ENCODE assay signal across 8 cellular contexts in the genomic region with DNA sequence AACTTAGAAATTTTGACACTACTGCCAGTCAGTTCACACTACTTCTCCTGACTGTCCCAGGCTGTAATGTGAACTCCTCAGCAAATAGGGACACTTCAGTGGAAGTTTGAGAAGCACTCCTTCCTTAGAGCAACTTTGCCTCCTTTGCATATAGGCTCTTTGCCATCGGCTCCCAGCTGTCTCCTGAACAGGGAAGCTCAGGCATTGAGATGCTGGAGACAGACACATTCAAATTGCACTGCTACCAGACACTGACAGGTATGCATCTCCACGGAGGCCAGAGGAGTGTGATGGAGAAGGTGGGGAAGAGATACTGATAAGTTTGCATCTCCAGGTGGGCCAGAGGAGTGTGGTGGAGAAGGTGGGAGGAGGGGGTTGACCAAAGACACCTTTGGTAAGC. TPM values are rescaled to one million over a fixed set of nuclear protein-coding genes. Genes with fewer than 3 reads are reported as not detected.
DNase-seq lines count a peak whose midpoint lies in the region; ATAC-seq and TF ChIP-seq lines count a peak whose summit lies in the region.

No MANE protein-coding gene starts in this region.

- H4K20me1 ChIP-seq in BLaER1 treated with 17β-estradiol and CSF1 and Interleukin-3, amounts not matched to agents 10 nM and 100 nM: peaks cover 20 to 83% (median 53%) of the 10 kb centered on the region in 11 experiments; a peak in 20 of 22 replicates
- H4K20me1 ChIP-seq in KMS-11 (ENCODE audit: insufficient read depth) (no peaks in the 10 kb centered on the region), neural cell (ENCODE audit: insufficient read depth) (no peaks in the 10 kb centered on the region)

- no peak for DNase-seq in coronary artery (ENCODE audit: low spot score)
- no peak for DNase-seq in DMS53 treated with DMSO at 0.1 percent for 48 hours (lab: John Stamatoyannopoulos, UW; ENCODE audit: unreplicated experiment)

- H3K79me2 ChIP-seq in KMS-11 (ENCODE audit: insufficient read depth, low read depth): peaks cover 69% of the 10 kb centered on the region
- H3K79me2 ChIP-seq in neural cell (replicated peaks; ENCODE audit: insufficient read depth, low read length): peaks cover 49% of the 10 kb centered on the region

- peak overlapping the region; percentile 66 to 96 (median 87) for H3K4me2 ChIP-seq in BLaER1 treated with 17β-estradiol and CSF1 and Interleukin-3, amounts not matched to agents 10 nM and 100 nM
- peak overlapping the region; percentile 68 for H3K4me2 ChIP-seq in KMS-11
- H3K4me2 ChIP-seq in neural cell (ENCODE audit: low read length): peak overlapping the region; percentile 92

- peak overlapping the region; percentile 80 to 98 (median 95); a peak in 19 of 20 replicates for H3K4me3 ChIP-seq in BLaER1 treated with 17β-estradiol and CSF1 and Interleukin-3, amounts not matched to agents 10 nM and 100 nM
- H3K4me3 ChIP-seq in KMS-11 (IDR thresholded peaks at IDR 0.05; ENCODE audit: insufficient read depth, low read depth, low read length) (no peak overlapping the region), coronary artery (peak overlapping the region; percentile 90), neural cell (ENCODE audit: low read length) (peak overlapping the region; percentile 75)

- H3K4me1 ChIP-seq in BLaER1 treated with 17β-estradiol and CSF1 and Interleukin-3, amounts not matched to agents 10 nM and 100 nM: peaks cover 48 to 68% (median 53%) of the 10 kb centered on the region in 10 experiments
- H3K4me1 ChIP-seq in KMS-11 (ENCODE audit: low read depth, poor library complexity, severe bottlenecking): peaks cover 58% of the 10 kb centered on the region

- no peak for TF ChIP-seq EP300 in neural cell (conservative IDR thresholded peaks at IDR 0.05; ENCODE audit: poor library complexity, severe bottlenecking)

- peak overlapping the region; percentile 89 to 99 (median 95); a peak in 21 of 22 replicates for H3K9ac ChIP-seq in BLaER1 treated with 17β-estradiol and CSF1 and Interleukin-3, amounts not matched to agents 10 nM and 100 nM
- peak overlapping the region; percentile 89; the same call in 1 of the 2 replicates for H3K9ac ChIP-seq in KMS-11
- peak overlapping the region; percentile 2 for H3K9ac ChIP-seq in neural cell (ENCODE audit: low read length)

- no peaks in the 10 kb centered on the region for H3F3A ChIP-seq in neural cell (ENCODE audit: insufficient read depth, low read length, poor library complexity, severe bottlenecking)

- peaks cover 55 to 78% (median 76%) of the 10 kb centered on the region in 11 experiments for H3K36me3 ChIP-seq in BLaER1 treated with 17β-estradiol and CSF1 and Interleukin-3, amounts not matched to agents 10 nM and 100 nM
- H3K36me3 ChIP-seq in KMS-11 (ENCODE audit: insufficient read depth) (no peaks in the 10 kb centered on the region; the same call in 1 of the 2 replicates), neural cell (ENCODE audit: insufficient read depth, low read length) (peaks cover 7% of the 10 kb centered on the region)

- ATAC-seq in HG03175 (IDR thresholded peaks at IDR 0.05; ENCODE audit: unreplicated experiment) (no peak), HG03025 (IDR thresholded peaks at IDR 0.05; ENCODE audit: low FRiP score, unreplicated experiment) (no peak), GM19023 (IDR thresholded peaks at IDR 0.05; ENCODE audit: unreplicated experiment) (no peak)

- H2AFZ ChIP-seq in KMS-11 (ENCODE audit: low read depth): no peak overlapping the region
- no peak overlapping the region for H2AFZ ChIP-seq in neural cell (ENCODE audit: low read depth, low read length)

- H3K27me3 ChIP-seq in BLaER1 treated with 17β-estradiol and CSF1 and Interleukin-3, amounts not matched to agents 10 nM and 100 nM: no peaks in the 10 kb centered on the region
- H3K27me3 ChIP-seq in KMS-11 (ENCODE audit: insufficient read depth, low read depth) (no peaks in the 10 kb centered on the region), neural cell (ENCODE audit: insufficient read depth, low read depth, low read length) (no peaks in the 10 kb centered on the region)

- TF ChIP-seq RAD21 in neural cell (conservative IDR thresholded peaks at IDR 0.05): no peak

- no peak overlapping the region for H3K27ac ChIP-seq in BLaER1 treated with 17β-estradiol and CSF1 and Interleukin-3, amounts not matched to agents 10 nM and 100 nM
- H3K27ac ChIP-seq in KMS-11: peak overlapping the region; percentile 78; the same call in 1 of the 2 replicates
- H3K27ac ChIP-seq in coronary artery: no peak overlapping the region
- H3K27ac ChIP-seq in neural cell (ENCODE audit: low read length): no peak overlapping the region

- TF ChIP-seq CTCF in KMS-11 (conservative IDR thresholded peaks at IDR 0.05; ENCODE audit: low read depth, low read length) (no peak), coronary artery (IDR thresholded peaks at IDR 0.05) (no peak), neural cell (IDR thresholded peaks at IDR 0.05; ENCODE audit: poor library complexity, severe bottlenecking) (no peak)

- no peaks in the 10 kb centered on the region for H3K9me3 ChIP-seq in BLaER1 treated with 17β-estradiol and CSF1 and Interleukin-3, amounts not matched to agents 10 nM and 100 nM (replicated peaks in 1 of 11)
- no peaks in the 10 kb centered on the region for H3K9me3 ChIP-seq in neural cell (ENCODE audit: low read length)

- H3K9me2 ChIP-seq in neural cell (ENCODE audit: insufficient read depth, low read length): no peaks in the 10 kb centered on the region

TF ChIP-seq in neural cell, 6 proteins besides CTCF, POLR2A, EP300 and RAD21:
- no peak for TF ChIP-seq MXI1 (conservative IDR thresholded peaks at IDR 0.05; ENCODE audit: poor library complexity, severe bottlenecking)
- TF ChIP-seq TAF1 (IDR thresholded peaks at IDR 0.05; ENCODE audit: low read depth): no peak
- no peak for TF ChIP-seq SMC3 (conservative IDR thresholded peaks at IDR 0.05; ENCODE audit: poor library complexity)
- TF ChIP-seq POLR2AphosphoS5 (IDR thresholded peaks at IDR 0.05): no peak
- TF ChIP-seq, protein P1, sequence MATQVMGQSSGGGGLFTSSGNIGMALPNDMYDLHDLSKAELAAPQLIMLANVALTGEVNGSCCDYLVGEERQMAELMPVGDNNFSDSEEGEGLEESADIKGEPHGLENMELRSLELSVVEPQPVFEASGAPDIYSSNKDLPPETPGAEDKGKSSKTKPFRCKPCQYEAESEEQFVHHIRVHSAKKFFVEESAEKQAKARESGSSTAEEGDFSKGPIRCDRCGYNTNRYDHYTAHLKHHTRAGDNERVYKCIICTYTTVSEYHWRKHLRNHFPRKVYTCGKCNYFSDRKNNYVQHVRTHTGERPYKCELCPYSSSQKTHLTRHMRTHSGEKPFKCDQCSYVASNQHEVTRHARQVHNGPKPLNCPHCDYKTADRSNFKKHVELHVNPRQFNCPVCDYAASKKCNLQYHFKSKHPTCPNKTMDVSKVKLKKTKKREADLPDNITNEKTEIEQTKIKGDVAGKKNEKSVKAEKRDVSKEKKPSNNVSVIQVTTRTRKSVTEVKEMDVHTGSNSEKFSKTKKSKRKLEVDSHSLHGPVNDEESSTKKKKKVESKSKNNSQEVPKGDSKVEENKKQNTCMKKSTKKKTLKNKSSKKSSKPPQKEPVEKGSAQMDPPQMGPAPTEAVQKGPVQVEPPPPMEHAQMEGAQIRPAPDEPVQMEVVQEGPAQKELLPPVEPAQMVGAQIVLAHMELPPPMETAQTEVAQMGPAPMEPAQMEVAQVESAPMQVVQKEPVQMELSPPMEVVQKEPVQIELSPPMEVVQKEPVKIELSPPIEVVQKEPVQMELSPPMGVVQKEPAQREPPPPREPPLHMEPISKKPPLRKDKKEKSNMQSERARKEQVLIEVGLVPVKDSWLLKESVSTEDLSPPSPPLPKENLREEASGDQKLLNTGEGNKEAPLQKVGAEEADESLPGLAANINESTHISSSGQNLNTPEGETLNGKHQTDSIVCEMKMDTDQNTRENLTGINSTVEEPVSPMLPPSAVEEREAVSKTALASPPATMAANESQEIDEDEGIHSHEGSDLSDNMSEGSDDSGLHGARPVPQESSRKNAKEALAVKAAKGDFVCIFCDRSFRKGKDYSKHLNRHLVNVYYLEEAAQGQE (IDR thresholded peaks at IDR 0.05; ENCODE audit: borderline replicate concordance): no peak
- no peak for TF ChIP-seq EZH2 (IDR thresholded peaks at IDR 0.05; ENCODE audit: borderline replicate concordance, insufficient read depth, low read length, poor library complexity, severe bottlenecking)

RNA-seq across cellular contexts. Expression of a gene that starts 1.4 kb away (rescaled TPM):
- polyA plus RNA-seq in neural cell: 271 and 276 TPM in 2 replicates
- 97.6 and 112 TPM in 2 replicates for polyA minus RNA-seq in neural cell

RNA-seq across cellular contexts. Expression of a gene that starts 1.9 kb away (rescaled TPM):
- 1,615 and 1,728 TPM in 2 replicates for polyA plus RNA-seq in neural cell
- 599 and 653 TPM in 2 replicates for polyA minus RNA-seq in neural cell

RNA-seq across cellular contexts. Expression of a gene that starts 10.7 kb away (rescaled TPM):
- polyA plus RNA-seq in neural cell: 23.5 and 25.8 TPM in 2 replicates
- 11.3 and 13.9 TPM in 2 replicates for polyA minus RNA-seq in neural cell

RNA-seq across cellular contexts. Expression of a gene that starts 22.1 kb away (rescaled TPM):
- polyA plus RNA-seq in neural cell: 69.9 and 70.3 TPM in 2 replicates
- 57.7 and 59.2 TPM in 2 replicates for polyA minus RNA-seq in neural cell

RNA-seq across cellular contexts. Expression of a gene that starts 37.0 kb away (rescaled TPM):
- 68.4 and 74.6 TPM in 2 replicates for polyA plus RNA-seq in neural cell
- 88.7 and 92.5 TPM in 2 replicates for polyA minus RNA-seq in neural cell

Comparison
In these comparisons a context has a peak if more than half of its experiments do, and no peak if none do; other contexts are left out.
1. H3K9ac ChIP-seq: peak in every context shown above with its lines; median percentile 95 in BLaER1 treated with 17β-estradiol and CSF1 and Interleukin-3, amounts not matched to agents 10 nM and 100 nM; 89 in KMS-11; 2 in neural cell.